Comparison of ENCODE assay signal across 8 cellular contexts in genomic region chr9:109499631-109500120, GRCh38. TPM values are rescaled to one million over a fixed set of nuclear protein-coding genes. Genes with fewer than 3 reads are reported as not detected.
DNase-seq lines count a peak whose midpoint lies in the region; ATAC-seq, FAIRE-seq and TF ChIP-seq lines count a peak whose summit lies in the region.

No MANE protein-coding gene starts in this region.

- no peaks in the 10 kb centered on the region for H3K36me3 Mint-ChIP-seq in WTC11

- H3K9me3 Mint-ChIP-seq in WTC11: no peaks in the 10 kb centered on the region

- peaks cover 29% of the 10 kb centered on the region for H3K79me2 ChIP-seq in HCT116 (ENCODE audit: insufficient read depth, low read length)
- H3K79me2 ChIP-seq in hepatocyte: peaks cover 10% of the 10 kb centered on the region

- intact Hi-C loops in HCT116 (cut with micrococcal nuclease): no loop called here

- H3K9ac ChIP-seq in HCT116 (ENCODE audit: low read length): peak overlapping the region; percentile 52; the same call in 1 of the 2 replicates
- no peak overlapping the region for H3K9ac ChIP-seq in skeletal muscle satellite cell (ENCODE audit: low read depth, low read length)

- H2AFZ ChIP-seq in HCT116 (ENCODE audit: low read depth, low read length, poor library complexity, severe bottlenecking): peak overlapping the region; percentile 97
- peak overlapping the region; percentile 38 for H2AFZ ChIP-seq in hepatocyte

- H3K4me3 ChIP-seq in HCT116 (replicated peaks in 1 of 2; ENCODE audit: low read depth in 1 of 2, low read length in 2 of 2): peak overlapping the region; percentile 47 to 55
- H3K4me3 ChIP-seq in hepatocyte: peak overlapping the region; percentile 25
- peak overlapping the region; percentile 61 for H3K4me3 ChIP-seq in skeletal muscle satellite cell (ENCODE audit: low read length)

- H3K4me2 ChIP-seq in HCT116 (ENCODE audit: low read length): peak overlapping the region; percentile 78
- peak overlapping the region; percentile 81 for H3K4me2 ChIP-seq in hepatocyte
- peak overlapping the region; percentile 73 for H3K4me2 ChIP-seq in skeletal muscle satellite cell (ENCODE audit: low read length)

- H4K20me1 ChIP-seq in HCT116 (ENCODE audit: insufficient read depth) (no peaks in the 10 kb centered on the region), hepatocyte (ENCODE audit: insufficient read depth, poor library complexity, severe bottlenecking) (no peaks in the 10 kb centered on the region)

- FAIRE-seq in GM12892 (lab: Jason Lieb, UNC): no peak

- RAD21 ChIA-PET in HCT116 (lab: Charles Lee; ENCODE audit: low non-redundant PET in 1 of 2, low total read pairs in 2 of 2, uncharacterized antibody in 2 of 2, unreplicated experiment in 2 of 2): no interaction called here

- H3K36me3 ChIP-seq in HCT116 (ENCODE audit: control insufficient read depth in 1 of 2, insufficient read depth in 2 of 2, low read length in 2 of 2): no peaks in the 10 kb centered on the region
- H3K36me3 ChIP-seq in hepatocyte (replicated peaks; ENCODE audit: insufficient read depth, low read depth): no peaks in the 10 kb centered on the region
- no peaks in the 10 kb centered on the region for H3K36me3 ChIP-seq in skeletal muscle satellite cell (ENCODE audit: insufficient read depth, low read length)

- H3K27me3 ChIP-seq in HCT116 (ENCODE audit: insufficient read depth, low read length): no peaks in the 10 kb centered on the region
- peaks cover 59% of the 10 kb centered on the region for H3K27me3 ChIP-seq in hepatocyte
- H3K27me3 ChIP-seq in skeletal muscle satellite cell (ENCODE audit: control insufficient read depth, insufficient read depth, low read length): peaks cover 51% of the 10 kb centered on the region

- POLR2A ChIA-PET in HCT116 (lab: Charles Lee) (no interaction called here), WTC11 (lab: Charles Lee) (no interaction called here)

- no peak for TF ChIP-seq RAD21 in HCT116 (IDR thresholded peaks at IDR 0.05; ENCODE audit: low read depth)

- H3K4me3 Mint-ChIP-seq in WTC11: peak overlapping the region; percentile 77

- DNase-seq in HCT116 (ENCODE audit: low read depth, low spot score): no peak
- DNase-seq in WTC11 (ENCODE audit: low spot score): peak; percentile 63
- DNase-seq in hepatocyte (ENCODE audit: low spot score): peak; percentile 84
- no peak for DNase-seq in GM12892 (ENCODE audit: insufficient read length)
- no peak for DNase-seq in SW 1271 (lab: John Stamatoyannopoulos, UW)

- TF ChIP-seq POLR2A in HCT116 (IDR thresholded peaks at IDR 0.05; ENCODE audit: borderline replicate concordance, extremely low read depth, insufficient read depth, insufficient read length) (no peak), GM12892 (IDR thresholded peaks at IDR 0.05; ENCODE audit: low read depth, low read length) (no peak)

- TF ChIP-seq CTCF in HCT116 (IDR thresholded peaks at IDR 0.05 in 2 of 3, conservative IDR thresholded peaks at IDR 0.05 in 1 of 3; ENCODE audit: borderline replicate concordance in 1 of 3, insufficient read depth in 1 of 3, low read depth in 2 of 3, low read length in 2 of 3) (no peak), WTC11 (IDR thresholded peaks at IDR 0.05) (no peak), hepatocyte (IDR thresholded peaks at IDR 0.05; ENCODE audit: poor library complexity) (no peak)

- no TSS peak for BruUV-seq in HCT116 (replicated peaks; lab: Mats Ljungman, UMichigan)

- no peak overlapping the region; the same call in 1 of the 2 replicates for H3K27ac ChIP-seq in HCT116 (ENCODE audit: low read depth, low read length)
- H3K27ac ChIP-seq in hepatocyte: peak overlapping the region; percentile 33

- peaks cover 20% of the 10 kb centered on the region for H3K4me1 Mint-ChIP-seq in WTC11

- CTCF ChIA-PET in HCT116 (lab: Charles Lee) (interaction anchor here (0.7 kb wide), 1 partner anchor 29 kb away, joined by 4 read pairs; no protein-coding TSS in a partner anchor), WTC11 (lab: Charles Lee) (interaction anchor here (0.6 to 4.5 kb wide), 5 partner anchors 59 to 154 kb away, joined by 3 to 18 read pairs (median 4); no protein-coding TSS in a partner anchor)

- ATAC-seq in HCT116 (peak; percentile 81), WTC11 (peak; percentile 81), HG02588 (IDR thresholded peaks at IDR 0.05; ENCODE audit: unreplicated experiment) (no peak), HG02623 (IDR thresholded peaks at IDR 0.05; ENCODE audit: unreplicated experiment) (no peak)

- H3K4me1 ChIP-seq in HCT116 (ENCODE audit: control insufficient read depth in 1 of 2, insufficient read depth in 2 of 2, low read length in 2 of 2): peaks cover 21 to 28% of the 10 kb centered on the region in 2 experiments; a peak in 3 of 4 replicates
- peaks cover 27% of the 10 kb centered on the region for H3K4me1 ChIP-seq in hepatocyte (ENCODE audit: insufficient read depth)
- peaks cover 18% of the 10 kb centered on the region for H3K4me1 ChIP-seq in skeletal muscle satellite cell (ENCODE audit: control insufficient read depth, insufficient read depth, low read length)

- 2% methylated on average over 29 of the region's 48 CpGs for WGBS in hepatocyte (ENCODE audit: low lambda C conversion rate, missing lambda C conversion rate)

- H3K9me2 ChIP-seq in HCT116 (ENCODE audit: insufficient read depth): no peaks in the 10 kb centered on the region
- no peaks in the 10 kb centered on the region for H3K9me2 ChIP-seq in hepatocyte (replicated peaks; ENCODE audit: insufficient read depth)

- H3K9me3 ChIP-seq in HCT116 (ENCODE audit: control insufficient read depth in 1 of 2, insufficient read depth in 1 of 2, low read depth in 1 of 2, low read length in 2 of 2) (no peaks in the 10 kb centered on the region), hepatocyte (ENCODE audit: low read depth) (no peaks in the 10 kb centered on the region), skeletal muscle satellite cell (replicated peaks; ENCODE audit: low read length) (no peaks in the 10 kb centered on the region)

- H3K27ac Mint-ChIP-seq in WTC11: no peak overlapping the region

- H3K27me3 Mint-ChIP-seq in WTC11 (ENCODE audit: low read depth): peaks cover 72% of the 10 kb centered on the region

TF ChIP-seq in HCT116, 20 proteins besides CTCF, POLR2A, EP300 and RAD21 (continues in another document):
- TF ChIP-seq TCF7L2 (IDR thresholded peaks at IDR 0.05; ENCODE audit: borderline replicate concordance, extremely low read depth, insufficient read depth, insufficient read length): no peak
- no peak for TF ChIP-seq EZH2 (IDR thresholded peaks at IDR 0.05)
- no peak for TF ChIP-seq SIN3A (IDR thresholded peaks at IDR 0.05; ENCODE audit: low read depth)
- peak; percentile 66 for TF ChIP-seq YY1 (IDR thresholded peaks at IDR 0.05; ENCODE audit: extremely low read depth, insufficient replicate concordance, low read depth, low read length)
- peak; percentile 76 for TF ChIP-seq SP1 (IDR thresholded peaks at IDR 0.05; ENCODE audit: low read depth)
- peak; percentile 21; the same call in 1 of the 2 replicates for TF ChIP-seq ZFX (IDR thresholded peaks at IDR 0.05)
- no peak for TF ChIP-seq ZNF274 (IDR thresholded peaks at IDR 0.05; ENCODE audit: low read depth, low read length)
- no peak for TF ChIP-seq CBX3 (IDR thresholded peaks at IDR 0.05; ENCODE audit: low read depth)
- no peak for TF ChIP-seq FOSL1 (IDR thresholded peaks at IDR 0.05; ENCODE audit: low read depth)
- TF ChIP-seq ELF1 (IDR thresholded peaks at IDR 0.05; ENCODE audit: borderline replicate concordance, low read depth): no peak
- TF ChIP-seq MAX (IDR thresholded peaks at IDR 0.05): peak; percentile 27; the same call in 1 of the 2 replicates
- peak; percentile 67 for TF ChIP-seq POLR2AphosphoS5 (IDR thresholded peaks at IDR 0.05; ENCODE audit: low read depth, low read length)

TF ChIP-seq in WTC11, 78 proteins besides CTCF, POLR2A, EP300 and RAD21 (continues in another document):
- peak; percentile 9; the same call in 1 of the 2 replicates for TF ChIP-seq ETV6 (CRISPR knock-in tag; IDR thresholded peaks at IDR 0.05)
- TF ChIP-seq ZNF121 (CRISPR knock-in tag; IDR thresholded peaks at IDR 0.05): no peak
- no peak for TF ChIP-seq ZNF263 (CRISPR knock-in tag; IDR thresholded peaks at IDR 0.05; ENCODE audit: low read depth)
- peak; percentile 24; the same call in 1 of the 2 replicates for TF ChIP-seq GABPB1 (CRISPR knock-in tag; IDR thresholded peaks at IDR 0.05)
- TF ChIP-seq ZBTB21 (CRISPR knock-in tag; IDR thresholded peaks at IDR 0.05; ENCODE audit: borderline replicate concordance): 0 out of 2 replicates have a peak, but pooled peaks have one; percentile 67
- TF ChIP-seq ZNF423 (CRISPR knock-in tag; IDR thresholded peaks at IDR 0.05): peak; percentile 97

RNA-seq across cellular contexts. Expression of gene PTPN3, which starts 1.6 kb away (rescaled TPM):
- 20.8 TPM for total RNA-seq in HCT116 (2021; ENCODE audit: unreplicated experiment)
- 12.1 and 15.1 TPM in 2 replicates for polyA plus RNA-seq in HCT116 (2012)
- total RNA-seq in WTC11 (2021): 1.7 to 2.4 TPM (median 2.1 TPM) in 3 replicates
- 11.8 and 12.1 TPM in 2 replicates for total RNA-seq in hepatocyte
- 4.4 and 7.7 TPM in 2 replicates for polyA plus RNA-seq in hepatocyte
- 0.51 and 2.8 TPM in 2 replicates for total RNA-seq in skeletal muscle satellite cell (2012; rRNA removed)
- 2.9 TPM for polyA plus RNA-seq in GM12892 (2012; ENCODE audit: missing spikeins)

Comparison
In these comparisons a context has a peak if more than half of its experiments do, and no peak if none do; other contexts are left out.
1. ATAC-seq: peak in HCT116 (single experiment) and WTC11 (single experiment); none in HG02588 (single experiment) and HG02623 (single experiment).
2. DNase-seq: peak in WTC11 (single experiment) and hepatocyte (single experiment); none in HCT116 (single experiment), GM12892 (single experiment) and SW 1271 (0 of 2).
3. Of the 4 proteins assayed by ChIP-seq in both WTC11 and HCT116: peak only in WTC11: none; only in HCT116: MAX and SP1; in both: none; in neither: 2.
4. Peak in every context shown above with its lines, with median percentiles within 50 percentile points of each other: H3K4me2 ChIP-seq and H3K4me3 ChIP-seq.